19 cellular contexts compared by ENCODE assay signal in genomic region chr11:63783925-63784592, GRCh38. TPM values are rescaled to one million over a fixed set of nuclear protein-coding genes. Genes with fewer than 3 reads are reported as not detected.
DNase-seq lines count a peak whose midpoint lies in the region; ATAC-seq and TF ChIP-seq lines count a peak whose summit lies in the region.
"Had no signal": no experiment of that assay in that cellular context is flagged by ENCODE, and none has a peak within 500 bp of the region (broad histone marks: within the 10 kb centered on the region; RNA-seq: fewer than 3 reads in every experiment).

No MANE protein-coding gene starts in this region.

- H3K4me3 Mint-ChIP-seq in mesothelial cell of epicardium = no peak overlapping the region
- H3K4me3 Mint-ChIP-seq: activated CD4-positive, alpha-beta memory T cell treated with anti-CD3 and anti-CD28 coated beads for 36 hours; activated naive CD4-positive, alpha-beta T cell treated with anti-CD3 and anti-CD28 coated beads, Interleukin-2, amount 10 ng/mL, durations not matched to agents 7 days and 5 days; CD14-positive monocyte; memory B cell; nephron had no signal

- H3K9me3 Mint-ChIP-seq in mesothelial cell of epicardium = no peaks in the 10 kb centered on the region
- H3K9me3 Mint-ChIP-seq: activated CD4-positive, alpha-beta memory T cell treated with anti-CD3 and anti-CD28 coated beads for 36 hours; activated naive CD4-positive, alpha-beta T cell treated with anti-CD3 and anti-CD28 coated beads, Interleukin-2, amount 10 ng/mL, durations not matched to agents 7 days and 5 days; CD14-positive monocyte; memory B cell; nephron had no signal

- H3K9ac ChIP-seq in BLaER1 = no peak overlapping the region
- H3K9ac ChIP-seq in NT2/D1 (ENCODE audit: insufficient read length, low read depth) = peak overlapping the region; percentile 17
- H3K9ac ChIP-seq in iPS-20b (ENCODE audit: low read depth, low read length) = peak overlapping the region; percentile 33; the same call in 1 of the 2 replicates

- H3K4me3 ChIP-seq in BLaER1 (no peak overlapping the region), NT2/D1 (ENCODE audit: insufficient read length, low read depth) (no peak overlapping the region), iPS-20b (ENCODE audit: low read length) (no peak overlapping the region), tibial nerve (no peak overlapping the region)

- no peak for TF ChIP-seq EP300 in tibial nerve (IDR thresholded peaks at IDR 0.05)

- H3K4me1 ChIP-seq in BLaER1 (peaks cover 12% of the 10 kb centered on the region), NT2/D1 (ENCODE audit: insufficient read depth, insufficient read length) (no peaks in the 10 kb centered on the region), iPS-20b (ENCODE audit: insufficient read depth, low read length) (no peaks in the 10 kb centered on the region; the same call in 1 of the 2 replicates), tibial nerve (no peaks in the 10 kb centered on the region)

- no peaks in the 10 kb centered on the region for H3K36me3 Mint-ChIP-seq in mesothelial cell of epicardium
- H3K36me3 Mint-ChIP-seq: activated CD4-positive, alpha-beta memory T cell treated with anti-CD3 and anti-CD28 coated beads for 36 hours; activated naive CD4-positive, alpha-beta T cell treated with anti-CD3 and anti-CD28 coated beads, Interleukin-2, amount 10 ng/mL, durations not matched to agents 7 days and 5 days; CD14-positive monocyte; memory B cell had no signal

- DNase-seq in NT2/D1 (ENCODE audit: low read depth, low spot score) = no peak
- no peak for DNase-seq in mesothelial cell of epicardium (ENCODE audit: low spot score in 2 of 2, unreplicated experiment in 2 of 2)
- no peak for DNase-seq in tibial nerve (ENCODE audit: low spot score in 2 of 2)
- DNase-seq in NCI-H1417 treated with DMSO at 0.1 percent for 48 hours (lab: John Stamatoyannopoulos, UW) = no peak
- DNase-seq in COLO829 (ENCODE audit: low spot score) = no peak
- DNase-seq: activated CD4-positive, alpha-beta memory T cell treated with anti-CD3 and anti-CD28 coated beads for 36 hours; activated naive CD4-positive, alpha-beta T cell treated with anti-CD3 and anti-CD28 coated beads, Interleukin-2, amount 10 ng/mL, durations not matched to agents 7 days and 5 days; activated T-cell treated with anti-CD3 and anti-CD28 coated beads, Interleukin-2, amount 50 U/mL, for 1 hour; NCI-H2029; NCI-H446 treated with DMSO at 0.1 percent for 48 hours; Right ventricle myocardium superior; stimulated activated CD8-positive, alpha-beta memory T cell treated with anti-CD3 and anti-CD28 coated beads, Interleukin-4, amount 100 ng/mL, for 48 hours had no signal

- no peaks in the 10 kb centered on the region for H3K27me3 Mint-ChIP-seq in mesothelial cell of epicardium (ENCODE audit: low read depth)

- H3K9me3 ChIP-seq in BLaER1 (no peaks in the 10 kb centered on the region), NT2/D1 (ENCODE audit: insufficient read depth, low read length) (no peaks in the 10 kb centered on the region), iPS-20b (ENCODE audit: insufficient read depth, low read depth, low read length) (no peaks in the 10 kb centered on the region), tibial nerve (no peaks in the 10 kb centered on the region)

- TF ChIP-seq CTCF in mesothelial cell of epicardium (IDR thresholded peaks at IDR 0.05; ENCODE audit: unreplicated experiment) = no peak
- TF ChIP-seq CTCF in tibial nerve (IDR thresholded peaks at IDR 0.05) = no peak

- H3K4me2 ChIP-seq in BLaER1 = peak overlapping the region; percentile 42

- H3K4me1 Mint-ChIP-seq in mesothelial cell of epicardium = peaks cover 19% of the 10 kb centered on the region
- H3K4me1 Mint-ChIP-seq: CD14-positive monocyte, nephron had no signal

- H3K27me3 ChIP-seq in BLaER1 (no peaks in the 10 kb centered on the region), NT2/D1 (ENCODE audit: insufficient read depth, insufficient read length) (no peaks in the 10 kb centered on the region), iPS-20b (ENCODE audit: insufficient read depth, low read length) (no peaks in the 10 kb centered on the region; the same call in 1 of the 2 replicates), tibial nerve (no peaks in the 10 kb centered on the region)

- peak overlapping the region; percentile 36; the same call in 1 of the 2 replicates for H3K27ac ChIP-seq in BLaER1
- no peak overlapping the region for H3K27ac ChIP-seq in iPS-20b (ENCODE audit: low read length)
- H3K27ac ChIP-seq in tibial nerve = no peak overlapping the region
- H3K27ac ChIP-seq: HL-60 had no signal

- peak overlapping the region; percentile 62 for H3K27ac Mint-ChIP-seq in mesothelial cell of epicardium
- H3K27ac Mint-ChIP-seq: activated CD4-positive, alpha-beta memory T cell treated with anti-CD3 and anti-CD28 coated beads for 36 hours; activated naive CD4-positive, alpha-beta T cell treated with anti-CD3 and anti-CD28 coated beads, Interleukin-2, amount 10 ng/mL, durations not matched to agents 7 days and 5 days; CD14-positive monocyte; memory B cell had no signal

- no peaks in the 10 kb centered on the region for H4K20me1 ChIP-seq in BLaER1

- no peaks in the 10 kb centered on the region for H3K36me3 ChIP-seq in BLaER1
- H3K36me3 ChIP-seq in NT2/D1 (ENCODE audit: insufficient read depth, insufficient read length, low read length) = no peaks in the 10 kb centered on the region
- no peaks in the 10 kb centered on the region for H3K36me3 ChIP-seq in iPS-20b (ENCODE audit: insufficient read depth, low read depth, low read length)
- no peaks in the 10 kb centered on the region for H3K36me3 ChIP-seq in tibial nerve

- no peak for TF ChIP-seq POLR2A in tibial nerve (IDR thresholded peaks at IDR 0.05)

- WGBS in tibial nerve, 2 donors = 29 to 38% methylated on average over 7 of the region's 7 CpGs

- no peak for ATAC-seq in HG03565 (IDR thresholded peaks at IDR 0.05; ENCODE audit: unreplicated experiment)

RNA-seq across cellular contexts. Expression of gene ZFTA, which starts 15.5 kb away (rescaled TPM):
- total RNA-seq in mesothelial cell of epicardium (56.8 to 62.1 TPM (median 58.5 TPM) in 3 replicates), tibial nerve (10 to 100 TPM; 19.4 to 25.1 (median 23.8) TPM)

RNA-seq across cellular contexts. Expression of gene SPINDOC, which starts 29.2 kb away (rescaled TPM):
- 55.5 to 63.7 TPM (median 60.1 TPM) in 3 replicates for total RNA-seq in mesothelial cell of epicardium
- total RNA-seq in tibial nerve = 10 to 100 TPM in 2 of 4 donors, 1 to 10 TPM in 2; 5.5 to 14.7 (median 10.0) TPM

RNA-seq across cellular contexts. Expression of gene MARK2, which starts 54.9 kb away (rescaled TPM):
- total RNA-seq in mesothelial cell of epicardium = 48.8 to 51.5 TPM (median 51.2 TPM) in 3 replicates
- 10 to 100 TPM; 22.1 to 32.1 (median 23.6) TPM for total RNA-seq in tibial nerve
